8 cellular contexts compared by ENCODE assay signal in genomic region chr20:36941403-36941835, GRCh38. TPM values are rescaled to one million over a fixed set of nuclear protein-coding genes. Genes with fewer than 3 reads are reported as not detected.
DNase-seq lines count a peak whose midpoint lies in the region; ATAC-seq and TF ChIP-seq lines count a peak whose summit lies in the region.
"Had no signal": no experiment of that assay in that cellular context is flagged by ENCODE, and none has a peak within 500 bp of the region (broad histone marks: within the 10 kb centered on the region; RNA-seq: fewer than 3 reads in every experiment).

No MANE protein-coding gene starts in this region.

- peaks cover 74% of the 10 kb centered on the region for H3K4me1 Mint-ChIP-seq in activated CD4-positive, alpha-beta memory T cell treated with anti-CD3 and anti-CD28 coated beads, Interleukin-2, amount 10 ng/mL, durations not matched to agents 7 days and 5 days
- H3K4me1 Mint-ChIP-seq in stimulated activated effector memory CD8-positive, alpha-beta T cell treated with anti-CD3 and anti-CD28 coated beads, Interleukin-12 subunit alpha, Interleukin-12 subunit beta, amount 100 ng/mL, for 72 hours, result peaks cover 49% of the 10 kb centered on the region

- CTCF ChIA-PET in HEK293T (lab: Yijun Ruan, JAX) (no interaction called here), GM10248 (lab: Yijun Ruan, JAX) (interaction anchor here (2.2 kb wide), 1 partner anchor 22 kb away, joined by 5 read pairs; no protein-coding TSS in a partner anchor)
- CTCF ChIA-PET in activated CD4-positive, alpha-beta memory T cell treated with anti-CD3 and anti-CD28 coated beads, Interleukin-2, amount 10 ng/mL, durations not matched to agents 7 days and 5 days (lab: Charles Lee), result no interaction called here

- TF ChIP-seq CTCF in fibroblast of villous mesenchyme (IDR thresholded peaks at IDR 0.05; ENCODE audit: insufficient read depth, low read depth, low read length) (no peak), GM10248 (IDR thresholded peaks at IDR 0.05; ENCODE audit: control extremely low read depth, extremely low read depth, low read depth, missing control alignments) (no peak)

- H3K36me3 Mint-ChIP-seq in activated CD4-positive, alpha-beta memory T cell treated with anti-CD3 and anti-CD28 coated beads, Interleukin-2, amount 10 ng/mL, durations not matched to agents 7 days and 5 days (ENCODE audit: low read depth), result peaks cover 80% of the 10 kb centered on the region
- H3K36me3 Mint-ChIP-seq in stimulated activated effector memory CD8-positive, alpha-beta T cell treated with anti-CD3 and anti-CD28 coated beads, Interleukin-12 subunit alpha, Interleukin-12 subunit beta, amount 100 ng/mL, for 72 hours, result peaks cover 97% of the 10 kb centered on the region

- ATAC-seq in stimulated activated effector memory CD8-positive, alpha-beta T cell treated with anti-CD3 and anti-CD28 coated beads, Interleukin-12 subunit alpha, Interleukin-12 subunit beta, amount 100 ng/mL, for 72 hours, result peak; percentile 87
- no peak for ATAC-seq in GM19351 (IDR thresholded peaks at IDR 0.05; ENCODE audit: unreplicated experiment)
- ATAC-seq in HG02870 (IDR thresholded peaks at IDR 0.05; ENCODE audit: unreplicated experiment), result no peak

- H3K27me3 Mint-ChIP-seq in activated CD4-positive, alpha-beta memory T cell treated with anti-CD3 and anti-CD28 coated beads, Interleukin-2, amount 10 ng/mL, durations not matched to agents 7 days and 5 days, result no peaks in the 10 kb centered on the region

- H3K4me3 ChIP-seq in fibroblast of villous mesenchyme (ENCODE audit: low read depth, low read length), result no peak overlapping the region
- H3K4me3 ChIP-seq: lung had no signal

- DNase-seq in HEK293T (ENCODE audit: extremely low spot score) (no peak), fibroblast of villous mesenchyme (ENCODE audit: low read depth) (peak; percentile 53), GM10248 (ENCODE audit: extremely low spot score) (no peak)
- DNase-seq in activated CD4-positive, alpha-beta memory T cell treated with anti-CD3 and anti-CD28 coated beads, Interleukin-2, amount 10 ng/mL, durations not matched to agents 7 days and 5 days, result no peak
- no peak for DNase-seq in stimulated activated effector memory CD8-positive, alpha-beta T cell treated with anti-CD3 and anti-CD28 coated beads, Interleukin-12 subunit alpha, Interleukin-12 subunit beta, amount 100 ng/mL, for 72 hours (ENCODE audit: low spot score in 2 of 2)

- POLR2A ChIA-PET in HEK293T (lab: Yijun Ruan, JAX), result no interaction called here
- POLR2A ChIA-PET in activated CD4-positive, alpha-beta memory T cell treated with anti-CD3 and anti-CD28 coated beads, Interleukin-2, amount 10 ng/mL, durations not matched to agents 7 days and 5 days (lab: Charles Lee), result interaction anchor here (1.1 kb wide), 1 partner anchor 9 kb away, joined by 4 read pairs; no protein-coding TSS in a partner anchor
- POLR2A ChIA-PET in GM10248 (lab: Yijun Ruan, JAX), result no interaction called here

- H3K4me3 Mint-ChIP-seq in activated CD4-positive, alpha-beta memory T cell treated with anti-CD3 and anti-CD28 coated beads, Interleukin-2, amount 10 ng/mL, durations not matched to agents 7 days and 5 days, result peak overlapping the region; percentile 5
- peak overlapping the region; percentile 6 for H3K4me3 Mint-ChIP-seq in stimulated activated effector memory CD8-positive, alpha-beta T cell treated with anti-CD3 and anti-CD28 coated beads, Interleukin-12 subunit alpha, Interleukin-12 subunit beta, amount 100 ng/mL, for 72 hours

- no peaks in the 10 kb centered on the region for H3K9me3 Mint-ChIP-seq in activated CD4-positive, alpha-beta memory T cell treated with anti-CD3 and anti-CD28 coated beads, Interleukin-2, amount 10 ng/mL, durations not matched to agents 7 days and 5 days
- no peaks in the 10 kb centered on the region for H3K9me3 Mint-ChIP-seq in stimulated activated effector memory CD8-positive, alpha-beta T cell treated with anti-CD3 and anti-CD28 coated beads, Interleukin-12 subunit alpha, Interleukin-12 subunit beta, amount 100 ng/mL, for 72 hours

- peak overlapping the region; percentile 68 for H3K27ac Mint-ChIP-seq in activated CD4-positive, alpha-beta memory T cell treated with anti-CD3 and anti-CD28 coated beads, Interleukin-2, amount 10 ng/mL, durations not matched to agents 7 days and 5 days
- peak overlapping the region; percentile 71 for H3K27ac Mint-ChIP-seq in stimulated activated effector memory CD8-positive, alpha-beta T cell treated with anti-CD3 and anti-CD28 coated beads, Interleukin-12 subunit alpha, Interleukin-12 subunit beta, amount 100 ng/mL, for 72 hours

TF ChIP-seq in HEK293T, 16 proteins besides CTCF, POLR2A, EP300 and RAD21:
- peak; percentile 30; the same call in 1 of the 2 replicates for TF ChIP-seq PKNOX1 (IDR thresholded peaks at IDR 0.05)
- no peak for TF ChIP-seq CTBP1 (IDR thresholded peaks at IDR 0.05; ENCODE audit: borderline replicate concordance)
- TF ChIP-seq ELF4 (IDR thresholded peaks at IDR 0.05), result no peak

RNA-seq across cellular contexts. Expression of gene SAMHD1, which starts 10.1 kb away (rescaled TPM):
- 100 to 1,000 TPM; 272 TPM for total RNA-seq in activated CD4-positive, alpha-beta memory T cell treated with anti-CD3 and anti-CD28 coated beads, Interleukin-2, amount 10 ng/mL, durations not matched to agents 7 days and 5 days
- total RNA-seq in fibroblast of villous mesenchyme, result 39.9 and 75.1 TPM in 2 replicates
